In genomic region chr1:239856924-239857323, GRCh38 we compare ENCODE assay signal across 5 cellular contexts.
"Had no signal": no experiment of that assay in that cellular context is flagged by ENCODE, and none has a peak within 500 bp of the region (broad histone marks: within the 10 kb centered on the region; RNA-seq: fewer than 3 reads in every experiment).

No MANE protein-coding gene starts in this region.

- H3K9me3 Mint-ChIP-seq: H9 had no signal

- H3K4me3 ChIP-seq: GM23338 had no signal

- DNase-seq: H9, HCEC 1CT, KG1 had no signal

- H3K36me3 Mint-ChIP-seq: IgD-negative memory B cell had no signal

- H2AFZ ChIP-seq: GM23338 had no signal

- H3K4me3 Mint-ChIP-seq: GM23338, H9, IgD-negative memory B cell had no signal

- H3K4me2 ChIP-seq: GM23338 had no signal

- H3K27me3 Mint-ChIP-seq: IgD-negative memory B cell had no signal

- H3K27ac Mint-ChIP-seq: GM23338, H9, IgD-negative memory B cell had no signal

- H3K4me1 Mint-ChIP-seq: IgD-negative memory B cell had no signal
